1 cellular context compared by ENCODE assay signal in the genomic region with DNA sequence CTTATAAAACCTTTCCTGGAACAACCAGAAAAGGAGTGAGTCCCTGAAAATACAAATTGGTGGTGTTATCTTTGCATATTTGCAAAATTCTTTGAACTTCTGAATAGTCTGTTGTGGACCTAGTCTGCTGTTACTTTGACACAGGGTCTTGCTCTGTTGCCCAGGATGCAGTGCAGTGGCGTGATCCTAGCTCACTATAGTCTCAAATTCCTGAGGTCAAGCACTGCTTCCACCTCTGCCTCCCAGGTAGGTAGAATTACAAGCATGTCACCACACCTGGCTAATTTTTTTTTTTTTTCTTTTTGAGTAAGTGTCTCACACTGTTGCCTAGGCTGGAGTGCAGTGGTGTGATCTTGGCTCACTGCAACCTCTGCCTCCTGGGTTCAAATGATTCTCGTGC.
TF ChIP-seq lines count a peak whose summit lies in the region.

No MANE protein-coding gene starts in this region.

TF ChIP-seq in HCT116, 20 proteins besides CTCF, POLR2A, EP300 and RAD21 (continued from another document):
- TF ChIP-seq, protein P1, sequence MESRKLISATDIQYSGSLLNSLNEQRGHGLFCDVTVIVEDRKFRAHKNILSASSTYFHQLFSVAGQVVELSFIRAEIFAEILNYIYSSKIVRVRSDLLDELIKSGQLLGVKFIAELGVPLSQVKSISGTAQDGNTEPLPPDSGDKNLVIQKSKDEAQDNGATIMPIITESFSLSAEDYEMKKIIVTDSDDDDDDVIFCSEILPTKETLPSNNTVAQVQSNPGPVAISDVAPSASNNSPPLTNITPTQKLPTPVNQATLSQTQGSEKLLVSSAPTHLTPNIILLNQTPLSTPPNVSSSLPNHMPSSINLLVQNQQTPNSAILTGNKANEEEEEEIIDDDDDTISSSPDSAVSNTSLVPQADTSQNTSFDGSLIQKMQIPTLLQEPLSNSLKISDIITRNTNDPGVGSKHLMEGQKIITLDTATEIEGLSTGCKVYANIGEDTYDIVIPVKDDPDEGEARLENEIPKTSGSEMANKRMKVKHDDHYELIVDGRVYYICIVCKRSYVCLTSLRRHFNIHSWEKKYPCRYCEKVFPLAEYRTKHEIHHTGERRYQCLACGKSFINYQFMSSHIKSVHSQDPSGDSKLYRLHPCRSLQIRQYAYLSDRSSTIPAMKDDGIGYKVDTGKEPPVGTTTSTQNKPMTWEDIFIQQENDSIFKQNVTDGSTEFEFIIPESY (IDR thresholded peaks at IDR 0.05; ENCODE audit: extremely low read depth, insufficient replicate concordance, low read length): no peak
- TF ChIP-seq SIN3A (IDR thresholded peaks at IDR 0.05; ENCODE audit: low read depth) (no peak), CEBPB (IDR thresholded peaks at IDR 0.05; ENCODE audit: low read depth) (no peak), EZH2phosphoT487 (IDR thresholded peaks at IDR 0.05; ENCODE audit: borderline replicate concordance) (no peak), ZFX (IDR thresholded peaks at IDR 0.05) (no peak), EZH2 (IDR thresholded peaks at IDR 0.05) (no peak), EGR1 (IDR thresholded peaks at IDR 0.05; ENCODE audit: low read depth) (no peak), POLR2AphosphoS5 (IDR thresholded peaks at IDR 0.05; ENCODE audit: low read depth, low read length) (no peak), YY1 (IDR thresholded peaks at IDR 0.05; ENCODE audit: extremely low read depth, insufficient replicate concordance, low read depth, low read length) (no peak), SRF (IDR thresholded peaks at IDR 0.05; ENCODE audit: low read depth) (no peak)
- TF ChIP-seq, protein P2, sequence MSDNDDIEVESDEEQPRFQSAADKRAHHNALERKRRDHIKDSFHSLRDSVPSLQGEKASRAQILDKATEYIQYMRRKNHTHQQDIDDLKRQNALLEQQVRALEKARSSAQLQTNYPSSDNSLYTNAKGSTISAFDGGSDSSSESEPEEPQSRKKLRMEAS (IDR thresholded peaks at IDR 0.05): no peak
TF ChIP-seq in HCT116: peak in this region for 0.
